In the genomic region with DNA sequence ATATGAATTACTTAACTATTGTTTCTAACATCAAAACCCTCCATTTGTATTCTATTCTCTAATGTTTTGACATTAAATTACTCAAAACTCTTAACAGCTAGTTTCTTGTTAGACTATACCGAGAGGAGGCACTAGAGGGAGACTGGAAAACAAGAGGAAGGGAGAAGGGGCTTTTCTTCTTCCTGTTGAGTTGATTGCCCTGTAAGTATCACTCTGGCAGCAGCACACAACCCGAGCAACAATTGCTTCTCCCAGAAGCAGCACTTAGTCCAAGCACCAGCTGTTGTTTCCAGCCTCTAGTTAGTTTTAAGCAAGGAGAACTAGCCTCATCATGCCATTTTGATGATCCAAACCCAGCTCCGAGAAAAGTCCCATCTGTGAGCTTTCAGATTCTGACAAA, we compare ENCODE assay signal across 13 cellular contexts.
DNase-seq lines count a peak whose midpoint lies in the region; ATAC-seq and TF ChIP-seq lines count a peak whose summit lies in the region.
"Had no signal": no experiment of that assay in that cellular context is flagged by ENCODE, and none has a peak within 500 bp of the region (broad histone marks: within the 10 kb centered on the region; RNA-seq: fewer than 3 reads in every experiment).

No MANE protein-coding gene starts in this region.

- no peaks in the 10 kb centered on the region for H3K9me3 Mint-ChIP-seq in glutamatergic neuron (ENCODE audit: unreplicated experiment)

- no peaks in the 10 kb centered on the region for H3K4me1 Mint-ChIP-seq in glutamatergic neuron (ENCODE audit: low read depth, unreplicated experiment)
- H3K4me1 Mint-ChIP-seq: B cell had no signal

- TF ChIP-seq CTCF in glutamatergic neuron (IDR thresholded peaks at IDR 0.05; ENCODE audit: partially characterized antibody, unreplicated experiment) = peak; percentile 33

- no peak overlapping the region for H3K4me3 Mint-ChIP-seq in glutamatergic neuron (ENCODE audit: unreplicated experiment)
- H3K4me3 Mint-ChIP-seq: B cell had no signal

- no peak overlapping the region for H3K27ac Mint-ChIP-seq in glutamatergic neuron (ENCODE audit: unreplicated experiment)
- H3K27ac Mint-ChIP-seq: B cell had no signal

- no peak for ATAC-seq in HG02610 (IDR thresholded peaks at IDR 0.05; ENCODE audit: unreplicated experiment)
- no peak for ATAC-seq in HG03095 (IDR thresholded peaks at IDR 0.05; ENCODE audit: unreplicated experiment)
- ATAC-seq in GM19395 (IDR thresholded peaks at IDR 0.05; ENCODE audit: unreplicated experiment) = no peak

- peak; percentile 23 for DNase-seq in NOMO-1 treated with DMSO at 0.1 percent for 48 hours (lab: John Stamatoyannopoulos, UW; ENCODE audit: unreplicated experiment)
- no peak for DNase-seq in NOMO-1 treated with dmso at 0.1 percent for 144 hours (lab: John Stamatoyannopoulos, UW; ENCODE audit: unreplicated experiment)
- DNase-seq in NCI-H748 treated with DMSO at 0.1 percent for 48 hours (lab: John Stamatoyannopoulos, UW) = peak; percentile 14
- DNase-seq in glutamatergic neuron = no peak
- DNase-seq in renal cortical epithelial cell (ENCODE audit: low read depth) = peak; percentile 24
- DNase-seq: activated effector memory CD4-positive, alpha-beta T cell treated with anti-CD3 and anti-CD28 coated beads, Interleukin-2, amount 50 U/mL, for 16 hours; effector memory CD4-positive, alpha-beta T cell; left cardiac atrium; NCI-H446 treated with DMSO at 0.1 percent for 48 hours had no signal

- no peaks in the 10 kb centered on the region for H3K27me3 Mint-ChIP-seq in glutamatergic neuron (ENCODE audit: unreplicated experiment)
- H3K27me3 Mint-ChIP-seq: B cell had no signal

- no peaks in the 10 kb centered on the region for H3K36me3 Mint-ChIP-seq in glutamatergic neuron (ENCODE audit: unreplicated experiment)

Comparison
In these comparisons a context has a peak if more than half of its experiments do, and no peak if none do; other contexts are left out.
1. DNase-seq: peak in NOMO-1 treated with DMSO at 0.1 percent for 48 hours (single experiment), NCI-H748 treated with DMSO at 0.1 percent for 48 hours (single experiment) and renal cortical epithelial cell (single experiment); none in NOMO-1 treated with dmso at 0.1 percent for 144 hours (single experiment) and glutamatergic neuron (single experiment).